1 cellular context compared by ENCODE assay signal in the genomic region with DNA sequence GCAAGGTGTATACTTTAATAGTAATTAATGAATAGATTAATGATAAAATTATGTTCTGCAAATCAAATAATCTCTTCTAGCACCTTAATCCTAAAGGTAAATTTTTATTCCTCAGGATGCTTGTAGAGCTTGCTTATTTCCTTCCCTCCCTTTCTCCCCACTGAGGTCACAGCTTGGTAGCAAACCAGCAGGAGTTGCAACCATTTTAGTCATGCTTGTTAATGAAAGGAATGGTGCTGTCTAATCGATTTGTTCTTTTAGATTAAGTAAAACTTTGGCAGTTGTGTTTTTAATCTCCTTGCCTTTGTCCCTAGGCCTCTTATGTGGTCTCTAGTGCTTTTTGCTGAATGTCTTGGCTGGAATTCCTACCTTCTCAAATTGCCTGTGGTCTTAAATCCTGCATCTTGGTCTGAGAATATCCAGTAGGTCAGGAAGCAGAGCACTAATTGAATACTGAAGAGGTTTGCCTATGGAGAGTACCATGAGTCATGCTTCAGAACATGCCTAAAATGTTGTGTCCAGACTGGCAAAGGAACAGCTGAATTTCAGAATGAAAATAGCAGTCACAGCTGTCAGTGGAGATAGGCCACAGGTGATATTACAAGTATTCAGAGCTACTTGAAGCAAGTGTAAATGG.
TF ChIP-seq lines count a peak whose summit lies in the region.

No MANE protein-coding gene starts in this region.

TF ChIP-seq in IMR-90, 13 proteins besides CTCF, POLR2A, EP300 and RAD21 (continued from another document):
- TF ChIP-seq BHLHE40 (IDR thresholded peaks at IDR 0.05; ENCODE audit: low read depth, low read length) (no peak), CEBPB (IDR thresholded peaks at IDR 0.05; ENCODE audit: low read depth, low read length) (no peak)
